1 cellular context compared by ENCODE assay signal in genomic region chr7:156074982-156075615, GRCh38.
TF ChIP-seq lines count a peak whose summit lies in the region.

No MANE protein-coding gene starts in this region.

TF ChIP-seq in K562, 482 proteins besides CTCF, POLR2A, EP300 and RAD21 (continued from another document and continues in another):
- TF ChIP-seq PRDM10 (IDR thresholded peaks at IDR 0.05; ENCODE audit: partially characterized antibody) = peak; percentile 58
- TF ChIP-seq ARID2 (IDR thresholded peaks at IDR 0.05) = no peak
- no peak for TF ChIP-seq ZNF232 (CRISPR knock-in tag; IDR thresholded peaks at IDR 0.05)
- 0 out of 2 replicates have a peak, but pooled peaks have one; percentile 27 for TF ChIP-seq XRCC5 (IDR thresholded peaks at IDR 0.05; ENCODE audit: low read depth, low read length)
- TF ChIP-seq BMI1 (IDR thresholded peaks at IDR 0.05; ENCODE audit: low read length) = no peak
- TF ChIP-seq BRD4 (IDR thresholded peaks at IDR 0.05) = no peak
- peak; percentile 45 for TF ChIP-seq ELF1 (tag; IDR thresholded peaks at IDR 0.05)
- no peak for TF ChIP-seq THAP7 (CRISPR knock-in tag; IDR thresholded peaks at IDR 0.05)
- TF ChIP-seq CEBPZ (IDR thresholded peaks at IDR 0.05; ENCODE audit: borderline replicate concordance, low read depth, low read length) = no peak
- no peak for TF ChIP-seq GTF2F1 (IDR thresholded peaks at IDR 0.05; ENCODE audit: low read depth, low read length)
- no peak for TF ChIP-seq SMAD4 (CRISPR knock-in tag; conservative IDR thresholded peaks at IDR 0.05)
- no peak for TF ChIP-seq XRCC4 (IDR thresholded peaks at IDR 0.05; ENCODE audit: extremely low read depth, insufficient read depth, insufficient read length)
- peak in 1 of 3 experiments; percentile 11 for TF ChIP-seq YY1 (IDR thresholded peaks at IDR 0.05; ENCODE audit: borderline replicate concordance in 1 of 3, control insufficient read depth in 1 of 3, extremely low read depth in 1 of 3, insufficient read depth in 3 of 3, insufficient read length in 1 of 3, insufficient replicate concordance in 2 of 3, low read depth in 1 of 3, low read length in 2 of 3)
- no peak for TF ChIP-seq SRF (CRISPR knock-in tag; IDR thresholded peaks at IDR 0.05)
- TF ChIP-seq ZNF41 (CRISPR knock-in tag; conservative IDR thresholded peaks at IDR 0.05) = no peak
- peak; percentile 43 for TF ChIP-seq MGA (IDR thresholded peaks at IDR 0.05)
- no peak for TF ChIP-seq GMEB1 (CRISPR knock-in tag; IDR thresholded peaks at IDR 0.05)
- TF ChIP-seq CREB5 (CRISPR knock-in tag; IDR thresholded peaks at IDR 0.05) = no peak
- TF ChIP-seq TCF7 (IDR thresholded peaks at IDR 0.05; ENCODE audit: borderline replicate concordance) = no peak
- no peak for TF ChIP-seq LEF1 (IDR thresholded peaks at IDR 0.05)
- TF ChIP-seq POLR3A (IDR thresholded peaks at IDR 0.05; ENCODE audit: borderline replicate concordance, extremely low read depth, insufficient read depth, insufficient read length) = no peak
- no peak for TF ChIP-seq MTA2 (IDR thresholded peaks at IDR 0.05; ENCODE audit: low read depth)
- TF ChIP-seq EP400 (IDR thresholded peaks at IDR 0.05) = no peak
- no peak for TF ChIP-seq MXI1 (IDR thresholded peaks at IDR 0.05; ENCODE audit: low read depth, low read length)
- TF ChIP-seq FOXJ2 (tag; IDR thresholded peaks at IDR 0.05) = no peak
- no peak for TF ChIP-seq ZNF224 (CRISPR knock-in tag; IDR thresholded peaks at IDR 0.05)
- no peak for TF ChIP-seq GABPB1 (CRISPR knock-in tag; IDR thresholded peaks at IDR 0.05)
- TF ChIP-seq POLR3G (IDR thresholded peaks at IDR 0.05; ENCODE audit: extremely low read depth, insufficient read length, insufficient replicate concordance) = no peak
- TF ChIP-seq ZNF740 (CRISPR knock-in tag; IDR thresholded peaks at IDR 0.05) = no peak
- TF ChIP-seq ZNF740 (tag; IDR thresholded peaks at IDR 0.05) = no peak
- no peak for TF ChIP-seq C11orf30 (IDR thresholded peaks at IDR 0.05; ENCODE audit: low read depth)
- no peak for TF ChIP-seq CHD1 (IDR thresholded peaks at IDR 0.05; ENCODE audit: low read length)
